Comparison of ENCODE assay signal across 2 cellular contexts in genomic region chr9:99588747-99589146, GRCh38.
A peak's percentile ranks its signal among the peaks of the same experiment; 100 is the strongest.
TF ChIP-seq lines count a peak whose summit lies in the region.

No MANE protein-coding gene starts in this region.

TF ChIP-seq in K562, 482 proteins besides CTCF, POLR2A, EP300 and RAD21 (continued from another document):
- TF ChIP-seq PBX2 (CRISPR knock-in tag; IDR thresholded peaks at IDR 0.05; ENCODE audit: low read depth) (no peak), PBX2 (tag; conservative IDR thresholded peaks at IDR 0.05; ENCODE audit: low read depth) (no peak), ERF (CRISPR knock-in tag; IDR thresholded peaks at IDR 0.05) (no peak), ZKSCAN3 (CRISPR knock-in tag; IDR thresholded peaks at IDR 0.05) (no peak), ARNT (IDR thresholded peaks at IDR 0.05) (no peak), MAFK (IDR thresholded peaks at IDR 0.05; ENCODE audit: low read length) (peak; percentile 34; the same call in 1 of the 2 replicates)
TF ChIP-seq in K562: peak in this region for 4.

TF ChIP-seq in neural cell, 6 proteins besides CTCF, POLR2A, EP300 and RAD21 (continued from another document):
- no peak for TF ChIP-seq REST (IDR thresholded peaks at IDR 0.05; ENCODE audit: borderline replicate concordance)
- TF ChIP-seq SMC3 (conservative IDR thresholded peaks at IDR 0.05; ENCODE audit: poor library complexity), result no peak
- no peak for TF ChIP-seq EZH2 (IDR thresholded peaks at IDR 0.05; ENCODE audit: borderline replicate concordance, insufficient read depth, low read length, poor library complexity, severe bottlenecking)
